In the genomic region with DNA sequence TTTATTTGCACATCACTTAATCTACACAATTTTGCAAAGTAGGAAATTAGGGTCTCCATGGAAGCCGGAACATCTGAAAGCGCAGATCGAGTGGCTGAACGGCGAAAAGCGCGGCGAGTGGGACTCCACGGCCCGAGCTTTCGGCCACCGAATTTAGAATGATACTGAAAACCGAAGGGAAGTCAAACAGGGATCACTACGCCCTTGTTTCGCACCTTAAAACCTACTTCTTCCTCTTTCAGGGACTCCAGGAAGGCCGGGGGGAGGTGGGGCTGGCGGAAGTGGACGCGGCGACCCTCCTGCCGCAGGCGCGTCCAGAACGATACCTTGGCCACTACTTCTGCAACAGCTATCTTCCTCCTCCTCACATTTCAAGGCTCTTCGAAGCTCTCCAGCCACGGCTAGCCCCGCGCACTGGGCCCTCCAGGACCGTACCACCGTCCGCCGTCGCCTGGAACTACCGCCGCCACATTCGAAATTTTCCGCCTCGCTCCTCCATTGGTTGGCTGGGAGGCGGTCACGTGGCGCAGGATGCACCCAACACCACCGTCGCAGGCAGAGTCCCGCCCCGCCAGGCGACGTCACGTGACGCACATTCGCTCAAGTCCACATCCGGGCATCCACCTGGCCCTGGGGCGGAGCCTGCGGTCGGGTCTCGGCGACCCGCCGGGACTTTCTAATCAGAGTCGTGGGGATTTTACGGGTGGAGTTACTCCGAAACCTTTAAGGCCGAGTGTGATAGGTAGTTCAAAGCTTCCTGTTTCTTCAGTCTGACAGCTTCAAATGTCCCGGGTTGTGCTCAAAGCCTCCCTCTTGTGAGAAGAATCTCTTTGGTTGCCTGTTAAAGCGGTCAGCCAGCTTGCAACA, we compare ENCODE assay signal across 8 cellular contexts. TPM values are rescaled to one million over a fixed set of nuclear protein-coding genes. Genes with fewer than 3 reads are reported as not detected.
A peak's percentile ranks its signal among the peaks of the same experiment; 100 is the strongest.
DNase-seq lines count a peak whose midpoint lies in the region; ATAC-seq and TF ChIP-seq lines count a peak whose summit lies in the region.

A gene (minus strand): TSS at position 474 of the 867 bp plus-strand sequence. CDS start 2,179 bp downstream, outside the sequence.

- H3K4me3 ChIP-seq in Jurkat, Clone E6-1 (ENCODE audit: low read length), result peak within 1 kb of the TSS; percentile 81
- H3K4me3 ChIP-seq in PC-3 (ENCODE audit: low read length) (peak within 1 kb of the TSS; percentile 89), esophagus (ENCODE audit: low read depth in 1 of 2, low read length in 2 of 2) (peak within 1 kb of the TSS; percentile 78 to 80), mucosa of rectum (ENCODE audit: low read length in 2 of 2) (peak within 1 kb of the TSS; percentile 82 to 88)

- H3K4me1 ChIP-seq in PC-3 (ENCODE audit: insufficient read depth, low read length) (peaks cover 16% of the 10 kb centered on the region), esophagus (ENCODE audit: control insufficient read depth in 2 of 2, insufficient read depth in 2 of 2, low read length in 1 of 2) (no peaks in the 10 kb centered on the region), mucosa of rectum (ENCODE audit: control insufficient read depth in 2 of 2, insufficient read depth in 2 of 2, low read length in 2 of 2) (peaks cover 12 to 13% of the 10 kb centered on the region in 2 donors)

- TF ChIP-seq CTCF in PC-3 (conservative IDR thresholded peaks at IDR 0.05; ENCODE audit: low read depth, low read length), result 0 out of 2 replicates have a peak, but pooled peaks have one; percentile 13

- no peaks in the 10 kb centered on the region for H3K9me3 ChIP-seq in PC-3 (ENCODE audit: low read length)
- no peaks in the 10 kb centered on the region for H3K9me3 ChIP-seq in esophagus (ENCODE audit: control insufficient read depth in 2 of 2, insufficient read depth in 1 of 2, low read depth in 1 of 2, low read length in 1 of 2)
- no peaks in the 10 kb centered on the region for H3K9me3 ChIP-seq in mucosa of rectum (ENCODE audit: control insufficient read depth in 2 of 2, low read length in 2 of 2)

- no peaks in the 10 kb centered on the region for H3K9me2 ChIP-seq in PC-3 (replicated peaks; ENCODE audit: low read length)

- no peaks in the 10 kb centered on the region for H4K20me1 ChIP-seq in PC-3 (ENCODE audit: low read length)

- H3K79me2 ChIP-seq in PC-3 (ENCODE audit: low read length), result peaks cover 34% of the 10 kb centered on the region

- H3K9ac ChIP-seq in PC-3 (ENCODE audit: low read length), result peak within 1 kb of the TSS; percentile 76
- H3K9ac ChIP-seq in mucosa of rectum (ENCODE audit: low read depth in 1 of 2, low read length in 2 of 2), result peak within 1 kb of the TSS; percentile 88 to 92

- peak within 1 kb of the TSS; percentile 93 for H3K4me2 ChIP-seq in PC-3 (ENCODE audit: low read length)

- H3K27ac ChIP-seq in PC-3 (ENCODE audit: low read length) (peak within 1 kb of the TSS; percentile 66), esophagus (ENCODE audit: low read depth in 2 of 2, low read length in 1 of 2) (peak within 1 kb of the TSS; percentile 93 to 96), mucosa of rectum (ENCODE audit: low read depth in 2 of 2, low read length in 2 of 2) (peak within 1 kb of the TSS; percentile 93 to 95)

- H3K27me3 ChIP-seq in PC-3 (ENCODE audit: low read length) (no peaks in the 10 kb centered on the region), esophagus (ENCODE audit: control insufficient read depth in 1 of 2, insufficient read depth in 2 of 2, low read length in 2 of 2) (no peaks in the 10 kb centered on the region), mucosa of rectum (ENCODE audit: control insufficient read depth in 2 of 2, insufficient read depth in 2 of 2, low read length in 2 of 2) (no peaks in the 10 kb centered on the region)

- H2AFZ ChIP-seq in PC-3 (ENCODE audit: low read length), result peak within 1 kb of the TSS; percentile 90

- CTCF ChIA-PET in PC-3 (lab: Charles Lee), result interaction anchor here (0.7 to 1.2 kb wide), 3 partner anchors 145 to 474 kb away, joined by 3 to 5 read pairs (median 3); a partner anchor contains a TSS

- no peaks in the 10 kb centered on the region for H3F3A ChIP-seq in PC-3 (ENCODE audit: low read length, unreplicated experiment)

- H3K36me3 ChIP-seq in PC-3 (ENCODE audit: low read depth, low read length) (peaks cover 12% of the 10 kb centered on the region), esophagus (ENCODE audit: control insufficient read depth in 2 of 2, insufficient read depth in 2 of 2, low read length in 1 of 2) (no peaks in the 10 kb centered on the region), mucosa of rectum (ENCODE audit: control insufficient read depth in 2 of 2, insufficient read depth in 2 of 2, low read length in 2 of 2) (no peaks in the 10 kb centered on the region)

- 0 to 1% methylated on average over 63 to 64 of the region's 64 CpGs for WGBS in esophagus, 2 donors

- peak; percentile 95 for ATAC-seq in GM21619 (IDR thresholded peaks at IDR 0.05; ENCODE audit: unreplicated experiment)
- peak; percentile 92 for ATAC-seq in PC-3

- intact Hi-C loops in PC-3 (cut with micrococcal nuclease), result loop anchor here (1.0 to 2.0 kb wide), 5 partner anchors 77 to 297 kb away; a partner anchor contains a TSS

- POLR2A ChIA-PET in PC-3 (lab: Charles Lee; ENCODE audit: unreplicated experiment), result interaction anchor here (0.5 to 0.6 kb wide), 2 partner anchors 129 to 214 kb away, joined by 3 to 7 read pairs; no protein-coding TSS in a partner anchor

- BruUV-seq in PC-3 (replicated peaks; lab: Mats Ljungman, UMichigan), result TSS peak; percentile 83

- DNase-seq in DMS153 treated with DMSO at 0.1 percent for 48 hours (lab: John Stamatoyannopoulos, UW; ENCODE audit: unreplicated experiment) (peak; percentile 20), PC-3 (peak; percentile 99), activated T-cell treated with anti-CD3 and anti-CD28 coated beads for 48 hours (ENCODE audit: low read depth) (peak; percentile 100)
- peak; percentile 94 for DNase-seq in Jurkat, Clone E6-1 (ENCODE audit: low read depth, low spot score)
- peak; percentile 100 for DNase-seq in stimulated activated CD8-positive, alpha-beta memory T cell treated with anti-CD3 and anti-CD28 coated beads, Interleukin-4, amount 100 ng/mL, for 48 hours

RNA-seq across cellular contexts. Expression of the gene that starts here (rescaled TPM):
- polyA plus RNA-seq in Jurkat, Clone E6-1 (2012; ENCODE audit: insufficient read depth, insufficient read length), result 33.8 TPM
- 12.6 and 13.6 TPM in 2 replicates for total RNA-seq in PC-3 (2014; rRNA removed)
- 1 to 10 TPM; 1.8 to 1.9 TPM for polyA plus RNA-seq in esophagus

Comparison
In these comparisons a context has a peak if more than half of its experiments do, and no peak if none do; other contexts are left out.
1. Peak in every context shown above with its lines: DNase-seq, ATAC-seq, H3K4me3 ChIP-seq and H3K27ac ChIP-seq.
2. DNase-seq: peak in every context shown above with its lines; median percentile 100 in activated T-cell treated with anti-CD3 and anti-CD28 coated beads for 48 hours; 100 in stimulated activated CD8-positive, alpha-beta memory T cell treated with anti-CD3 and anti-CD28 coated beads, Interleukin-4, amount 100 ng/mL, for 48 hours; 99 in PC-3; 94 in Jurkat, Clone E6-1; 20 in DMS153 treated with DMSO at 0.1 percent for 48 hours.